8 cellular contexts compared by ENCODE assay signal in genomic region chr12:87848248-87848868, GRCh38.
DNase-seq lines count a peak whose midpoint lies in the region; ATAC-seq and TF ChIP-seq lines count a peak whose summit lies in the region.

No MANE protein-coding gene starts in this region.

- H3K9me3 ChIP-seq in adrenal gland (replicated peaks in 1 of 3): no peaks in the 10 kb centered on the region

- ATAC-seq in GM18508 (IDR thresholded peaks at IDR 0.05; ENCODE audit: insufficient read depth, unreplicated experiment) (peak; percentile 46), HG03135 (IDR thresholded peaks at IDR 0.05; ENCODE audit: unreplicated experiment) (peak; percentile 78)

- H3K4me1 ChIP-seq in adrenal gland (replicated peaks in 1 of 2): no peaks in the 10 kb centered on the region

- intact Hi-C loops in adrenal gland (cut with DNase I): loop anchor here in 1 of 2 donors (10.0 kb wide), 1 partner anchor 574 kb away; no protein-coding TSS in a partner anchor

- 8 to 15% (median 12%) methylated on average over 2 of the region's 2 CpGs for WGBS in adrenal gland, 4 donors

- H3K36me3 ChIP-seq in adrenal gland (replicated peaks in 1 of 2): no peaks in the 10 kb centered on the region

- no peak overlapping the region for H3K4me3 ChIP-seq in adrenal gland

- no peak for TF ChIP-seq POLR2A in adrenal gland (IDR thresholded peaks at IDR 0.05)

- no peak overlapping the region for H3K27ac ChIP-seq in adrenal gland

- no peaks in the 10 kb centered on the region for H3K27me3 ChIP-seq in adrenal gland

- TF ChIP-seq CTCF in adrenal gland (IDR thresholded peaks at IDR 0.05): peak; percentile 74 to 93 (median 79)

- DNase-seq in AG20443 (ENCODE audit: low spot score) (peak; percentile 43), NCI-H226 (peak; percentile 6), adrenal gland (peak in 4 of 7 donors; percentile 10 to 24 (median 20)), iPS-NIHi11 (ENCODE audit: low spot score) (peak; percentile 45), superior temporal gyrus (ENCODE audit: extremely low spot score) (peak; percentile 85)
- no peak for DNase-seq in activated naive CD4-positive, alpha-beta T cell treated with Interleukin-2 at 50 U/mL for 16 hours
